ENCODE assay signal across 11 cellular contexts in the genomic region with DNA sequence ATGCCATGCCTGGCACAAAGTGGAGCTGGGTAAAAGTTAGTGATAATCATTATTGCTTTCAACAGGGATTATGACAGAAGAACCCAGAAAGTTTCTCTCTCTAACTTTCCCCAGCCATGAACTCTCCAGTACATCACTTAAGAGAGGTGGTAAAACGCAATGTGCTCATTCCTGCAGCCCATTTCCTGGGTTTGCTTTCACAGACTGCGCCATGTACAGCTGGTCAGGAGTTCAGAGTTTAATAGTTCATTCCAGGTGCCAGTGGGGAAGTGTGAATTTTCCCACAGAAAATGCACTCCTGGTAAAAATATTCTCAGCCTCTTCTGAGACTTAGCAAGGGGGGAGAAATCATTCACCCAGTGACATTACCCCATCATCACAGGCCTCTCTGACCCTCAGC. TPM values are rescaled to one million over a fixed set of nuclear protein-coding genes. Genes with fewer than 3 reads are reported as not detected.
DNase-seq lines count a peak whose midpoint lies in the region; ATAC-seq and TF ChIP-seq lines count a peak whose summit lies in the region.
"Had no signal": no experiment of that assay in that cellular context is flagged by ENCODE, and none has a peak within 500 bp of the region (broad histone marks: within the 10 kb centered on the region; RNA-seq: fewer than 3 reads in every experiment).

No MANE protein-coding gene starts in this region.

- H3K36me3 Mint-ChIP-seq in CD4-positive, CD25-positive, alpha-beta regulatory T cell, result peaks cover 9% of the 10 kb centered on the region
- peaks cover 72% of the 10 kb centered on the region for H3K36me3 Mint-ChIP-seq in activated T-helper 17 cell treated with anti-CD3 and anti-CD28 coated beads, Interleukin-2, amount 50 U/mL, for 72 hours (ENCODE audit: low read depth)
- peaks cover 3% of the 10 kb centered on the region for H3K36me3 Mint-ChIP-seq in type B pancreatic cell

- peak overlapping the region in 1 of 2 experiments; percentile 48 for H2BK12ac ChIP-seq in mesenchymal stem cell (ENCODE audit: low read length in 2 of 2)

- peak overlapping the region; percentile 62 for H3K9ac ChIP-seq in mesenchymal stem cell (ENCODE audit: low read length)

- peak overlapping the region; percentile 25 to 83 for H3K18ac ChIP-seq in mesenchymal stem cell (ENCODE audit: low read depth in 1 of 2, low read length in 2 of 2)

- peak overlapping the region; percentile 78 for H3K4me3 ChIP-seq in CD4-positive, CD25-positive, alpha-beta regulatory T cell (ENCODE audit: low read depth, low read length)
- H3K4me3 ChIP-seq in mesenchymal stem cell (ENCODE audit: insufficient read depth in 1 of 2, low read depth in 1 of 2, low read length in 2 of 2), result no peak overlapping the region
- H3K4me3 ChIP-seq: suprapubic skin had no signal

- H3K4me2 ChIP-seq in mesenchymal stem cell (ENCODE audit: low read length, poor library complexity, severe bottlenecking), result peak overlapping the region; percentile 11

- peaks cover 13% of the 10 kb centered on the region for H3K79me1 ChIP-seq in mesenchymal stem cell (replicated peaks; ENCODE audit: low read length, poor library complexity, severe bottlenecking)

- ATAC-seq in CD4-positive, CD25-positive, alpha-beta regulatory T cell (ENCODE audit: low read depth in 2 of 2), result no peak
- peak; percentile 17 for ATAC-seq in GM21390 (IDR thresholded peaks at IDR 0.05; ENCODE audit: unreplicated experiment)
- ATAC-seq in activated T-helper 17 cell treated with anti-CD3 and anti-CD28 coated beads, Interleukin-2, amount 50 U/mL, for 72 hours (replicated peaks), result peak; percentile 21

- H3K4ac ChIP-seq in mesenchymal stem cell (ENCODE audit: low read depth in 1 of 2, low read length in 2 of 2), result peak overlapping the region; percentile 48 to 56

- peaks cover 26 to 82% (median 54%) of the 10 kb centered on the region in 4 donors for H3K4me1 Mint-ChIP-seq in CD4-positive, CD25-positive, alpha-beta regulatory T cell
- peaks cover 66% of the 10 kb centered on the region for H3K4me1 Mint-ChIP-seq in activated T-helper 17 cell treated with anti-CD3 and anti-CD28 coated beads, Interleukin-2, amount 50 U/mL, for 72 hours
- peaks cover 15% of the 10 kb centered on the region for H3K4me1 Mint-ChIP-seq in type B pancreatic cell (ENCODE audit: unreplicated experiment)

- peak overlapping the region; percentile 11 for H2BK5ac ChIP-seq in mesenchymal stem cell (ENCODE audit: low read depth, low read length, poor library complexity, severe bottlenecking)

- no peaks in the 10 kb centered on the region for H3K27me3 ChIP-seq in CD4-positive, CD25-positive, alpha-beta regulatory T cell (ENCODE audit: control insufficient read depth, insufficient read depth, low read length)
- H3K27me3 ChIP-seq in mesenchymal stem cell (ENCODE audit: control insufficient read depth in 1 of 2, insufficient read depth in 1 of 2, low read length in 2 of 2), result no peaks in the 10 kb centered on the region
- H3K27me3 ChIP-seq: suprapubic skin had no signal

- peak overlapping the region; percentile 66 for H4K8ac ChIP-seq in mesenchymal stem cell (ENCODE audit: low read length)

- H3K4me1 ChIP-seq in CD4-positive, CD25-positive, alpha-beta regulatory T cell (ENCODE audit: control insufficient read depth, insufficient read depth, low read length, poor library complexity, severe bottlenecking), result peaks cover 69% of the 10 kb centered on the region
- H3K4me1 ChIP-seq in mesenchymal stem cell (ENCODE audit: control insufficient read depth, insufficient read depth, low read depth, low read length), result peaks cover 19% of the 10 kb centered on the region

- peak overlapping the region; percentile 49 for H4K91ac ChIP-seq in mesenchymal stem cell (ENCODE audit: low read length)

- no peaks in the 10 kb centered on the region for H3K27me3 Mint-ChIP-seq in CD4-positive, CD25-positive, alpha-beta regulatory T cell
- no peaks in the 10 kb centered on the region for H3K27me3 Mint-ChIP-seq in activated T-helper 17 cell treated with anti-CD3 and anti-CD28 coated beads, Interleukin-2, amount 50 U/mL, for 72 hours
- H3K27me3 Mint-ChIP-seq in type B pancreatic cell, result peaks cover 3% of the 10 kb centered on the region

- H3K27ac Mint-ChIP-seq in CD4-positive, CD25-positive, alpha-beta regulatory T cell, result peak overlapping the region; percentile 77 to 87 (median 85)
- H3K27ac Mint-ChIP-seq in activated T-helper 17 cell treated with anti-CD3 and anti-CD28 coated beads, Interleukin-2, amount 50 U/mL, for 72 hours, result peak overlapping the region; percentile 95
- no peak overlapping the region for H3K27ac Mint-ChIP-seq in type B pancreatic cell

- 70% methylated on average over 2 of the region's 2 CpGs for WGBS in mesenchymal stem cell

- H2AFZ ChIP-seq in mesenchymal stem cell (ENCODE audit: low read depth, low read length), result no peak overlapping the region

- H3K36me3 ChIP-seq in CD4-positive, CD25-positive, alpha-beta regulatory T cell (ENCODE audit: control insufficient read depth, insufficient read depth, low read length), result peaks cover 10% of the 10 kb centered on the region
- H3K36me3 ChIP-seq in mesenchymal stem cell (ENCODE audit: control insufficient read depth in 1 of 2, insufficient read depth in 2 of 2, low read depth in 1 of 2, low read length in 2 of 2), result peaks cover 9 to 23% of the 10 kb centered on the region in 2 experiments
- H3K36me3 ChIP-seq: suprapubic skin had no signal

- H3K9me3 ChIP-seq in CD4-positive, CD25-positive, alpha-beta regulatory T cell (ENCODE audit: control insufficient read depth in 2 of 2, low read length in 2 of 2), result no peaks in the 10 kb centered on the region
- H3K9me3 ChIP-seq in mesenchymal stem cell (ENCODE audit: control insufficient read depth, low read length), result no peaks in the 10 kb centered on the region
- H3K9me3 ChIP-seq: suprapubic skin had no signal

- peak overlapping the region; percentile 55 to 83 (median 76) for H3K4me3 Mint-ChIP-seq in CD4-positive, CD25-positive, alpha-beta regulatory T cell
- H3K4me3 Mint-ChIP-seq in activated T-helper 17 cell treated with anti-CD3 and anti-CD28 coated beads, Interleukin-2, amount 50 U/mL, for 72 hours, result peak overlapping the region; percentile 85
- H3K4me3 Mint-ChIP-seq in type B pancreatic cell, result no peak overlapping the region

- TF ChIP-seq CTCF in type B pancreatic cell (conservative IDR thresholded peaks at IDR 0.05), result no peak

- H2AK5ac ChIP-seq in mesenchymal stem cell (ENCODE audit: low read length, severe bottlenecking), result peak overlapping the region; percentile 61

- peaks cover 0 to 1% (median 0%) of the 10 kb centered on the region in 7 donors for H3K9me3 Mint-ChIP-seq in CD4-positive, CD25-positive, alpha-beta regulatory T cell
- no peaks in the 10 kb centered on the region for H3K9me3 Mint-ChIP-seq in activated T-helper 17 cell treated with anti-CD3 and anti-CD28 coated beads, Interleukin-2, amount 50 U/mL, for 72 hours
- no peaks in the 10 kb centered on the region for H3K9me3 Mint-ChIP-seq in type B pancreatic cell

- H3K14ac ChIP-seq in mesenchymal stem cell (ENCODE audit: low read length in 2 of 2), result peak overlapping the region in 1 of 2 experiments; percentile 66

- H2BK15ac ChIP-seq in mesenchymal stem cell (ENCODE audit: low read depth, poor library complexity, severe bottlenecking), result no peak overlapping the region

- H3K27ac ChIP-seq in CD4-positive, CD25-positive, alpha-beta regulatory T cell (ENCODE audit: insufficient read depth, low read length, poor library complexity, severe bottlenecking), result peak overlapping the region; percentile 88
- peak overlapping the region; percentile 96 for H3K27ac ChIP-seq in mesenchymal stem cell (ENCODE audit: low read length, poor library complexity, severe bottlenecking)
- H3K27ac ChIP-seq: epithelial cell of prostate, suprapubic skin had no signal

- H3K23ac ChIP-seq in mesenchymal stem cell (ENCODE audit: low read length in 2 of 2), result no peak overlapping the region

- peak in 1 of 3 donors; percentile 36 for DNase-seq in CD4-positive, CD25-positive, alpha-beta regulatory T cell
- DNase-seq in mesenchymal stem cell (no peak), type B pancreatic cell (ENCODE audit: extremely low spot score, unreplicated experiment) (no peak), amniotic stem cell (lab: John Stamatoyannopoulos, UW) (no peak), NCI-H2107 (lab: John Stamatoyannopoulos, UW) (no peak), islet precursor cell (no peak)
- DNase-seq: NCI-H2171 treated with DMSO at 0.1 percent for 48 hours had no signal

- peak overlapping the region; percentile 51 for H2BK120ac ChIP-seq in mesenchymal stem cell (ENCODE audit: low read depth, low read length)

RNA-seq across cellular contexts. Expression of a gene that starts 35.5 kb away (rescaled TPM):
- 113 TPM for total RNA-seq in CD4-positive, CD25-positive, alpha-beta regulatory T cell
- 10 to 100 TPM in 1 of 4 donors, 1 to 10 TPM in 3; 5.5 to 10.9 (median 7.5) TPM for polyA plus RNA-seq in CD4-positive, CD25-positive, alpha-beta regulatory T cell
- total RNA-seq in activated T-helper 17 cell treated with anti-CD3 and anti-CD28 coated beads, Interleukin-2, amount 50 U/mL, for 72 hours, result 100 to 1,000 TPM in 1 of 2 donors, 10 to 100 TPM in 1; 71.2 to 145 TPM
- 57.9 TPM for polyA plus RNA-seq in mesenchymal stem cell (2013, experiment 1 of 2)
- polyA plus RNA-seq in mesenchymal stem cell (2013, experiment 2 of 2), result 57.0 TPM
- total RNA-seq in type B pancreatic cell (ENCODE audit: low replicate concordance), result 9.3 and 15.8 TPM in 2 replicates

Comparison
In these comparisons a context has a peak if more than half of its experiments do, and no peak if none do; other contexts are left out.
1. ATAC-seq: peak in GM21390 (single experiment) and activated T-helper 17 cell treated with anti-CD3 and anti-CD28 coated beads, Interleukin-2, amount 50 U/mL, for 72 hours (single experiment); none in CD4-positive, CD25-positive, alpha-beta regulatory T cell (0 of 2).